29 cellular contexts compared by ENCODE assay signal in the genomic region with DNA sequence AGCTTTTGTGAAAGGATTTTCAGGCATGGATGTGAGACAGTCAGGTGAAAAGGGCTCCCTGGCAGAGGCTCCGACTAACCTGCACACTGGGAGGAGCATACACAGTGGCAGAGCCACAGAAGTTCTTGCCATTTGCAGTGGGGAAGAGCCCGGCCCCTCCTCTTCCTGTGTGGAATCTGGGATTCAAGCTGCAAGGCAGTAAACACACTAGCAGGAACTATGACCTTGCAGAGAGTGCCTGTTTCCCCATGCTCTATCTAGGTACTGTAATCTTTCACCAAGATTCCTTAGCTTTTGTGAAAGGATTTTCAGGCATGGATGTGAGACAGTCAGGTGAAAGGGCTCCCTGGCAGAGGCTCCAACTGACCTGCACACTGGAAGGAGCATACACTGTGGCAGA. TPM values are rescaled to one million over a fixed set of nuclear protein-coding genes. Genes with fewer than 3 reads are reported as not detected.
A peak's percentile ranks its signal among the peaks of the same experiment; 100 is the strongest.
DNase-seq lines count a peak whose midpoint lies in the region; ATAC-seq, FAIRE-seq and TF ChIP-seq lines count a peak whose summit lies in the region.
"Had no signal": no experiment of that assay in that cellular context is flagged by ENCODE, and none has a peak within 500 bp of the region (broad histone marks: within the 10 kb centered on the region; RNA-seq: fewer than 3 reads in every experiment).

No MANE protein-coding gene starts in this region.

- no peaks in the 10 kb centered on the region for H3K79me2 ChIP-seq in mesendoderm (ENCODE audit: control insufficient read depth, insufficient read depth, low read length)

- POLR2A ChIA-PET in WTC11 (lab: Charles Lee) = no interaction called here

- no peak overlapping the region for H3K4me3 Mint-ChIP-seq in WTC11
- H3K4me3 Mint-ChIP-seq: CD14-positive monocyte; CD4-positive, alpha-beta T cell; CD8-positive, alpha-beta memory T cell had no signal

- H3K4ac ChIP-seq in mesendoderm (ENCODE audit: low read depth, low read length) = no peak overlapping the region

- H3K23ac ChIP-seq in mesendoderm (ENCODE audit: low read length) = no peak overlapping the region

- H3K9me3 ChIP-seq in neuron (ENCODE audit: low read length) (no peaks in the 10 kb centered on the region), kidney (ENCODE audit: control insufficient read depth in 1 of 2, low read length in 2 of 2) (no peaks in the 10 kb centered on the region)
- H3K9me3 ChIP-seq: A549, BE2C had no signal

- H2AK5ac ChIP-seq in mesendoderm (ENCODE audit: low read length) = no peak overlapping the region

- H3K9ac ChIP-seq in mesendoderm (ENCODE audit: low read length) (no peak overlapping the region), kidney (ENCODE audit: low read length in 2 of 2) (no peak overlapping the region)
- H3K9ac ChIP-seq: BLaER1 treated with 17β-estradiol and CSF1 and Interleukin-3, amounts not matched to agents 10 nM and 100 nM; GM23248 had no signal

- no peaks in the 10 kb centered on the region for H3K79me1 ChIP-seq in mesendoderm (ENCODE audit: low read length)

- CTCF ChIA-PET in WTC11 (lab: Charles Lee) = no interaction called here

- 0 out of 2 replicates have a peak, but pooled peaks cover 2% of the 10 kb centered on the region for H3K4me1 Mint-ChIP-seq in WTC11
- H3K4me1 Mint-ChIP-seq: CD14-positive monocyte had no signal

- H4K8ac ChIP-seq in mesendoderm (ENCODE audit: low read depth, low read length) = no peak overlapping the region

- H3K36me3 ChIP-seq in mesendoderm (ENCODE audit: control insufficient read depth, insufficient read depth, low read length) = no peaks in the 10 kb centered on the region
- H3K36me3 ChIP-seq in neuron (ENCODE audit: insufficient read depth, low read length) = no peaks in the 10 kb centered on the region
- no peaks in the 10 kb centered on the region for H3K36me3 ChIP-seq in kidney (ENCODE audit: control insufficient read depth in 1 of 2, insufficient read depth in 2 of 2, low read length in 2 of 2)
- H3K36me3 ChIP-seq: BE2C; BLaER1 treated with 17β-estradiol and CSF1 and Interleukin-3, amounts not matched to agents 10 nM and 100 nM had no signal

- H3K36me3 Mint-ChIP-seq in WTC11 = no peaks in the 10 kb centered on the region
- H3K36me3 Mint-ChIP-seq: CD14-positive monocyte had no signal

- H3K9me3 Mint-ChIP-seq in WTC11 = no peaks in the 10 kb centered on the region
- H3K9me3 Mint-ChIP-seq: CD14-positive monocyte; CD4-positive, alpha-beta T cell had no signal

- no peak overlapping the region for H3K56ac ChIP-seq in mesendoderm (ENCODE audit: low read length)

- no peak overlapping the region for H4K5ac ChIP-seq in mesendoderm (ENCODE audit: low read length)

- H3K4me1 ChIP-seq in mesendoderm (ENCODE audit: control insufficient read depth, low read depth, low read length) (no peaks in the 10 kb centered on the region), neuron (ENCODE audit: insufficient read depth, low read length) (no peaks in the 10 kb centered on the region), kidney (ENCODE audit: control insufficient read depth in 1 of 2, insufficient read depth in 1 of 2, low read depth in 1 of 2, low read length in 2 of 2) (no peaks in the 10 kb centered on the region)
- H3K4me1 ChIP-seq: A549, BE2C had no signal

- H3K27me3 Mint-ChIP-seq in WTC11 (ENCODE audit: low read depth) = no peaks in the 10 kb centered on the region; the same call in 1 of the 2 replicates
- H3K27me3 Mint-ChIP-seq: CD4-positive, alpha-beta T cell had no signal

- DNase-seq in WTC11 (ENCODE audit: low spot score) = no peak
- DNase-seq in mesendoderm = peak; percentile 1
- DNase-seq in stimulated activated CD4-positive, alpha-beta T cell treated with anti-CD3 and anti-CD28 coated beads, Interleukin-1b, Interleukin-23, amount 100 ng/mL, for 48 hours = no peak
- no peak for DNase-seq in kidney
- DNase-seq: 8988T; ACHN; AML-193; BE2C; CD4-positive, alpha-beta T cell; CD8-positive, alpha-beta memory T cell; DMS 273 treated with DMSO at 0.1 percent for 48 hours; DMS53; DMS79 treated with DMSO at 0.1 percent for 48 hours; GF-D8; GM23248; H7; HCEC 1CT had no signal

- no peak overlapping the region for H2BK120ac ChIP-seq in mesendoderm (ENCODE audit: low read depth, low read length)

- H3K27ac Mint-ChIP-seq in WTC11 = no peak overlapping the region
- H3K27ac Mint-ChIP-seq: CD14-positive monocyte; CD4-positive, alpha-beta T cell; CD8-positive, alpha-beta memory T cell had no signal

- H3K4me3 ChIP-seq in mesendoderm (ENCODE audit: low read length) (no peak overlapping the region), neuron (ENCODE audit: low read length) (no peak overlapping the region), kidney (ENCODE audit: low read length in 2 of 2) (no peak overlapping the region)
- H3K4me3 ChIP-seq: A549; BLaER1 treated with 17β-estradiol and CSF1 and Interleukin-3, amounts not matched to agents 10 nM and 100 nM; GM23248 had no signal

- no CpG with 5 or more reads among the region's 2 CpGs for WGBS in mesendoderm (ENCODE audit: extremely low coverage, insufficient coverage, low lambda C conversion rate)

- no peak for TF ChIP-seq CTCF in WTC11 (IDR thresholded peaks at IDR 0.05)
- TF ChIP-seq CTCF in kidney (IDR thresholded peaks at IDR 0.05; ENCODE audit: borderline replicate concordance, extremely low read depth, insufficient read depth) = no peak

- intact Hi-C loops in kidney (cut with DNase I) = no loop called here

- peak overlapping the region; percentile 59 for H2AFZ ChIP-seq in neuron (ENCODE audit: low read depth, low read length)
- H2AFZ ChIP-seq: GM23248 had no signal

- no peak overlapping the region for H3K18ac ChIP-seq in mesendoderm (ENCODE audit: low read length)

- H3K4me2 ChIP-seq in mesendoderm (ENCODE audit: low read length) = no peak overlapping the region
- H3K4me2 ChIP-seq: A549; BLaER1 treated with 17β-estradiol and CSF1 and Interleukin-3, amounts not matched to agents 10 nM and 100 nM had no signal

- peak; percentile 16; the same call in 1 of the 2 replicates for ATAC-seq in WTC11
- ATAC-seq in HG02884 (IDR thresholded peaks at IDR 0.05; ENCODE audit: unreplicated experiment) = no peak
- no peak for ATAC-seq in HG02852 (IDR thresholded peaks at IDR 0.05; ENCODE audit: unreplicated experiment)
- ATAC-seq: A549 had no signal

- no peak overlapping the region for H3K27ac ChIP-seq in mesendoderm (ENCODE audit: low read depth, low read length)
- no peak overlapping the region for H3K27ac ChIP-seq in kidney (ENCODE audit: low read depth in 2 of 2, low read length in 2 of 2)
- H3K27ac ChIP-seq: A549; BLaER1 treated with 17β-estradiol and CSF1 and Interleukin-3, amounts not matched to agents 10 nM and 100 nM; GM23248 had no signal

- no peak overlapping the region for H2BK5ac ChIP-seq in mesendoderm (ENCODE audit: low read length)

- H3K27me3 ChIP-seq in mesendoderm (ENCODE audit: insufficient read depth, low read length, poor library complexity) = no peaks in the 10 kb centered on the region
- no peaks in the 10 kb centered on the region for H3K27me3 ChIP-seq in neuron (ENCODE audit: insufficient read depth, low read length)
- H3K27me3 ChIP-seq: BE2C had no signal

- H2BK15ac ChIP-seq in mesendoderm (replicated peaks; ENCODE audit: low read depth) = no peak overlapping the region

- no peak for FAIRE-seq in kidney (lab: Jason Lieb, UNC)
- FAIRE-seq: A549, D721Med, GM12891, GM18507, H1 had no signal

TF ChIP-seq in WTC11, 78 proteins besides CTCF, POLR2A, EP300 and RAD21 (continues in another document):
- TF ChIP-seq, protein P1, sequence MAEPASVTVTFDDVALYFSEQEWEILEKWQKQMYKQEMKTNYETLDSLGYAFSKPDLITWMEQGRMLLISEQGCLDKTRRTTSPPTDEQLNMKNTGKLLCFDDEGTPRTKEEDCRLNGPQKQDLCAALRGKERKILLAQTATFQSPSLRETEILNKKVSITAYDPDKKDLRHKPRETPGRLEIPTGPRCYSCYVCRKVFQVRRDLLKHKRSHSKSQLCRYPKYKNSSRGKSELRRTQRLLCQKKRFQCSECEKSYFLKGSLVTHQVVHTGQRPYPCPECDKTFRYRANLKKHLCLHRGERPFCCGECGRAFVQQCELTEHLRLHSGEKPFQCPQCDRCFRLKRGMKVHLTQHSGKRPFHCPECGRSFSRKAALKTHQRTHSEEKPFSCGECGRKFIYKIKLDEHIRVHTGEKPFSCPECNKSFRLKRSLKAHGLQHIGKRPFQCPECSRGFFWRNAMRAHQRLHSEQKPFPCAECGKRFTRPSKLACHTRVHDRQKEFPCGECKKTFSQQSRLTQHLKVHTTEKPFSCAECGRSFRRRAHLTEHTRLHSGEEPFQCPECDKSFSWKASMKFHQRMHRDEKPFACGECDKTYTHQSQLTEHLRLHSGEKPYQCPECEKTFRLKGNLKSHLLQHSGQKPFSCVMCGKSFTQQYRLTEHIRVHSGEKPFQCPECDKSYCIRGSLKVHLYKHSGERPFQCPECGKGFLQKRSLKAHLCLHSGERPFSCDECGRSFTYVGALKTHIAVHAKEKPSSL (CRISPR knock-in tag; conservative IDR thresholded peaks at IDR 0.05) = no peak
- TF ChIP-seq, protein P2, sequence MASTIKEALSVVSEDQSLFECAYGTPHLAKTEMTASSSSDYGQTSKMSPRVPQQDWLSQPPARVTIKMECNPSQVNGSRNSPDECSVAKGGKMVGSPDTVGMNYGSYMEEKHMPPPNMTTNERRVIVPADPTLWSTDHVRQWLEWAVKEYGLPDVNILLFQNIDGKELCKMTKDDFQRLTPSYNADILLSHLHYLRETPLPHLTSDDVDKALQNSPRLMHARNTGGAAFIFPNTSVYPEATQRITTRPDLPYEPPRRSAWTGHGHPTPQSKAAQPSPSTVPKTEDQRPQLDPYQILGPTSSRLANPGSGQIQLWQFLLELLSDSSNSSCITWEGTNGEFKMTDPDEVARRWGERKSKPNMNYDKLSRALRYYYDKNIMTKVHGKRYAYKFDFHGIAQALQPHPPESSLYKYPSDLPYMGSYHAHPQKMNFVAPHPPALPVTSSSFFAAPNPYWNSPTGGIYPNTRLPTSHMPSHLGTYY (CRISPR knock-in tag; IDR thresholded peaks at IDR 0.05) = no peak
- no peak for TF ChIP-seq GTF2I (CRISPR knock-in tag; conservative IDR thresholded peaks at IDR 0.05)
- no peak for TF ChIP-seq GABPB1 (CRISPR knock-in tag; IDR thresholded peaks at IDR 0.05)
- TF ChIP-seq, protein P3, sequence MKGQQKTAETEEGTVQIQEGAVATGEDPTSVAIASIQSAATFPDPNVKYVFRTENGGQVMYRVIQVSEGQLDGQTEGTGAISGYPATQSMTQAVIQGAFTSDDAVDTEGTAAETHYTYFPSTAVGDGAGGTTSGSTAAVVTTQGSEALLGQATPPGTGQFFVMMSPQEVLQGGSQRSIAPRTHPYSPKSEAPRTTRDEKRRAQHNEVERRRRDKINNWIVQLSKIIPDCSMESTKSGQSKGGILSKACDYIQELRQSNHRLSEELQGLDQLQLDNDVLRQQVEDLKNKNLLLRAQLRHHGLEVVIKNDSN (CRISPR knock-in tag; IDR thresholded peaks at IDR 0.05) = no peak
- TF ChIP-seq RELA (CRISPR knock-in tag; IDR thresholded peaks at IDR 0.05; ENCODE audit: borderline replicate concordance) = no peak

RNA-seq across cellular contexts. Expression of a gene that starts 19.8 kb away (rescaled TPM):
- 31.7 to 51.0 TPM (median 49.8 TPM) in 3 replicates for total RNA-seq in WTC11 (2021)
- 18.5 TPM for polyA plus RNA-seq in mesendoderm (2013, experiment 1 of 2)
- 20.6 TPM for polyA plus RNA-seq in mesendoderm (2013, experiment 2 of 2)
- 14.4 TPM for total RNA-seq in kidney
- polyA plus RNA-seq in kidney (ENCODE audit: insufficient read depth, low read depth, low replicate concordance) = 6.2 TPM
- total RNA-seq: CD4-positive, alpha-beta T cell; CD8-positive, alpha-beta memory T cell; Daoy; G401 had no signal
- polyA plus RNA-seq: A549, CD14-positive monocyte had no signal
